In the genomic region with DNA sequence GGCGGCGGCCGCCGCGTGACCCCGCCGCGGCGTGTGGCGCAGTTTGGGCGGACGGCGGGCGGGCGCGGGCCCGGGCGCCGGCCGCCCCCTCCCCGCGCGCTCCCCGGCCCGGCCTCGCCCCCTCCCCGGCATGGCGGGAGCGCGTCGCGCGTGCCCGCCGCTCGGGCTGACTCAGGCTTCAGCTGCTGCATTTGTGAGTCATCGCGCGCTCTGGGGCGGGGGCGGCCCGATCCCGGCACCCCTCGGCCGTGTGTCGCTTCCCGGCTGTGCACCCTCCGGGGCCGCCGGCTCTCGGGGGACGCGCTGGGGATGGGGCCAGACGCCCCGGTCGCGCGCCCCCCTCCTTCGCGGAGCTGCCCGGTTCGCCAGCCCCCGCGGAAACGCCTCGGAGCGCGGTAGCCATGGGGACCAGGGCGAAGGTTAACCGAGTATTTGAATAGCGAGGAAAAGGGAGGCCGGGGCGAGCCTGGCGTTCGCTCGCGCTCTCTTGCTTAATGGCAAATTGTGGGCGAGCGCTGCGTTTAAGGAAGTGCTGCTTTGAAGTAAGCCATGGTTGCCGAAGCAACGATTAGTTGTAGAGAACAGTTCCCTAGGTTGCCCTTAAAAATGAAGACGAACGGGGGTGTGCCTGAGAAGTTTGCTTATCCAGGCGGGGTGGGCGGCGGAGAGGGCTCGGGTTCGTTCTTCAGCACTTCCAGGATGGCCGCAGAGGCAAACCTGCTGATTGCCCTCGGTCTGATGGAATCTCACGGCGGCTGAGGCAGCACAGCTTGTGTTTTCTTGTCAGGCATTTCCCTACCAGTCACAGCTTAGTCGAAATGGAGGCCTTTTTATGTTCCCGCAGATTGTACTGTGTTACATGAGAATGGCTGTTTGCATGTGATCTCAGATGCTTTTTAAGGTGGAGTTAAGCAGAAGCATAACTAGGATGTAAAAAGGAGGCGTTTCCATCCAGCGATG, we compare ENCODE assay signal across 1 cellular context.
A peak's percentile ranks its signal among the peaks of the same experiment; 100 is the strongest.
TF ChIP-seq lines count a peak whose summit lies in the region.

No MANE protein-coding gene starts in this region.

TF ChIP-seq in HepG2, 621 proteins besides CTCF, POLR2A, EP300 and RAD21 (continued from another document and continues in another):
- TF ChIP-seq, protein P1, sequence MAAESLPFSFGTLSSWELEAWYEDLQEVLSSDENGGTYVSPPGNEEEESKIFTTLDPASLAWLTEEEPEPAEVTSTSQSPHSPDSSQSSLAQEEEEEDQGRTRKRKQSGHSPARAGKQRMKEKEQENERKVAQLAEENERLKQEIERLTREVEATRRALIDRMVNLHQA (CRISPR knock-in tag; IDR thresholded peaks at IDR 0.05): no peak
- TF ChIP-seq, protein P2, sequence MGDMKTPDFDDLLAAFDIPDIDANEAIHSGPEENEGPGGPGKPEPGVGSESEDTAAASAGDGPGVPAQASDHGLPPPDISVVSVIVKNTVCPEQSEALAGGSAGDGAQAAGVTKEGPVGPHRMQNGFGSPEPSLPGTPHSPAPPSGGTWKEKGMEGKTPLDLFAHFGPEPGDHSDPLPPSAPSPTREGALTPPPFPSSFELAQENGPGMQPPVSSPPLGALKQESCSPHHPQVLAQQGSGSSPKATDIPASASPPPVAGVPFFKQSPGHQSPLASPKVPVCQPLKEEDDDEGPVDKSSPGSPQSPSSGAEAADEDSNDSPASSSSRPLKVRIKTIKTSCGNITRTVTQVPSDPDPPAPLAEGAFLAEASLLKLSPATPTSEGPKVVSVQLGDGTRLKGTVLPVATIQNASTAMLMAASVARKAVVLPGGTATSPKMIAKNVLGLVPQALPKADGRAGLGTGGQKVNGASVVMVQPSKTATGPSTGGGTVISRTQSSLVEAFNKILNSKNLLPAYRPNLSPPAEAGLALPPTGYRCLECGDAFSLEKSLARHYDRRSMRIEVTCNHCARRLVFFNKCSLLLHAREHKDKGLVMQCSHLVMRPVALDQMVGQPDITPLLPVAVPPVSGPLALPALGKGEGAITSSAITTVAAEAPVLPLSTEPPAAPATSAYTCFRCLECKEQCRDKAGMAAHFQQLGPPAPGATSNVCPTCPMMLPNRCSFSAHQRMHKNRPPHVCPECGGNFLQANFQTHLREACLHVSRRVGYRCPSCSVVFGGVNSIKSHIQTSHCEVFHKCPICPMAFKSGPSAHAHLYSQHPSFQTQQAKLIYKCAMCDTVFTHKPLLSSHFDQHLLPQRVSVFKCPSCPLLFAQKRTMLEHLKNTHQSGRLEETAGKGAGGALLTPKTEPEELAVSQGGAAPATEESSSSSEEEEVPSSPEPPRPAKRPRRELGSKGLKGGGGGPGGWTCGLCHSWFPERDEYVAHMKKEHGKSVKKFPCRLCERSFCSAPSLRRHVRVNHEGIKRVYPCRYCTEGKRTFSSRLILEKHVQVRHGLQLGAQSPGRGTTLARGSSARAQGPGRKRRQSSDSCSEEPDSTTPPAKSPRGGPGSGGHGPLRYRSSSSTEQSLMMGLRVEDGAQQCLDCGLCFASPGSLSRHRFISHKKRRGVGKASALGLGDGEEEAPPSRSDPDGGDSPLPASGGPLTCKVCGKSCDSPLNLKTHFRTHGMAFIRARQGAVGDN (CRISPR knock-in tag; IDR thresholded peaks at IDR 0.05): no peak; the same call in none of the 2 replicates
- no peak for TF ChIP-seq GTF3A (CRISPR knock-in tag; conservative IDR thresholded peaks at IDR 0.05)
- no peak for TF ChIP-seq ZNF354B (CRISPR knock-in tag; IDR thresholded peaks at IDR 0.05)
- TF ChIP-seq ZNF567 (CRISPR knock-in tag; IDR thresholded peaks at IDR 0.05; ENCODE audit: borderline replicate concordance): no peak
- no peak for TF ChIP-seq SAFB2 (CRISPR knock-in tag; IDR thresholded peaks at IDR 0.05; ENCODE audit: borderline replicate concordance, low read depth)
- TF ChIP-seq, protein P3, sequence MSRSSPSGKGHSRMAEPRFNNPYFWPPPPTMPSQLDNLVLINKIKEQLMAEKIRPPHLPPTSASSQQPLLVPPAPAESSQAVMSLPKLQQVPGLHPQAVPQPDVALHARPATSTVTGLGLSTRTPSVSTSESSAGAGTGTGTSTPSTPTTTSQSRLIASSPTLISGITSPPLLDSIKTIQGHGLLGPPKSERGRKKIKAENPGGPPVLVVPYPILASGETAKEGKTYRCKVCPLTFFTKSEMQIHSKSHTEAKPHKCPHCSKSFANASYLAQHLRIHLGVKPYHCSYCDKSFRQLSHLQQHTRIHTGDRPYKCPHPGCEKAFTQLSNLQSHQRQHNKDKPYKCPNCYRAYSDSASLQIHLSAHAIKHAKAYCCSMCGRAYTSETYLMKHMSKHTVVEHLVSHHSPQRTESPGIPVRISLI (CRISPR knock-in tag; IDR thresholded peaks at IDR 0.05; ENCODE audit: borderline replicate concordance): no peak
- TF ChIP-seq NR1H2 (CRISPR knock-in tag; IDR thresholded peaks at IDR 0.05; ENCODE audit: borderline replicate concordance, low read depth): no peak
- TF ChIP-seq YY1 (IDR thresholded peaks at IDR 0.05; ENCODE audit: insufficient read depth, insufficient replicate concordance, low read depth, low read length): peak; percentile 36
- no peak for TF ChIP-seq ZNF180 (CRISPR knock-in tag; IDR thresholded peaks at IDR 0.05; ENCODE audit: borderline replicate concordance, low read depth)
- TF ChIP-seq, protein P4, sequence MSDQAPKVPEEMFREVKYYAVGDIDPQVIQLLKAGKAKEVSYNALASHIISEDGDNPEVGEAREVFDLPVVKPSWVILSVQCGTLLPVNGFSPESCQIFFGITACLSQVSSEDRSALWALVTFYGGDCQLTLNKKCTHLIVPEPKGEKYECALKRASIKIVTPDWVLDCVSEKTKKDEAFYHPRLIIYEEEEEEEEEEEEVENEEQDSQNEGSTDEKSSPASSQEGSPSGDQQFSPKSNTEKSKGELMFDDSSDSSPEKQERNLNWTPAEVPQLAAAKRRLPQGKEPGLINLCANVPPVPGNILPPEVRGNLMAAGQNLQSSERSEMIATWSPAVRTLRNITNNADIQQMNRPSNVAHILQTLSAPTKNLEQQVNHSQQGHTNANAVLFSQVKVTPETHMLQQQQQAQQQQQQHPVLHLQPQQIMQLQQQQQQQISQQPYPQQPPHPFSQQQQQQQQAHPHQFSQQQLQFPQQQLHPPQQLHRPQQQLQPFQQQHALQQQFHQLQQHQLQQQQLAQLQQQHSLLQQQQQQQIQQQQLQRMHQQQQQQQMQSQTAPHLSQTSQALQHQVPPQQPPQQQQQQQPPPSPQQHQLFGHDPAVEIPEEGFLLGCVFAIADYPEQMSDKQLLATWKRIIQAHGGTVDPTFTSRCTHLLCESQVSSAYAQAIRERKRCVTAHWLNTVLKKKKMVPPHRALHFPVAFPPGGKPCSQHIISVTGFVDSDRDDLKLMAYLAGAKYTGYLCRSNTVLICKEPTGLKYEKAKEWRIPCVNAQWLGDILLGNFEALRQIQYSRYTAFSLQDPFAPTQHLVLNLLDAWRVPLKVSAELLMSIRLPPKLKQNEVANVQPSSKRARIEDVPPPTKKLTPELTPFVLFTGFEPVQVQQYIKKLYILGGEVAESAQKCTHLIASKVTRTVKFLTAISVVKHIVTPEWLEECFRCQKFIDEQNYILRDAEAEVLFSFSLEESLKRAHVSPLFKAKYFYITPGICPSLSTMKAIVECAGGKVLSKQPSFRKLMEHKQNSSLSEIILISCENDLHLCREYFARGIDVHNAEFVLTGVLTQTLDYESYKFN (CRISPR knock-in tag; conservative IDR thresholded peaks at IDR 0.05): peak; percentile 77
- no peak for TF ChIP-seq MATR3 (CRISPR knock-in tag; IDR thresholded peaks at IDR 0.05)
- TF ChIP-seq, protein P5, sequence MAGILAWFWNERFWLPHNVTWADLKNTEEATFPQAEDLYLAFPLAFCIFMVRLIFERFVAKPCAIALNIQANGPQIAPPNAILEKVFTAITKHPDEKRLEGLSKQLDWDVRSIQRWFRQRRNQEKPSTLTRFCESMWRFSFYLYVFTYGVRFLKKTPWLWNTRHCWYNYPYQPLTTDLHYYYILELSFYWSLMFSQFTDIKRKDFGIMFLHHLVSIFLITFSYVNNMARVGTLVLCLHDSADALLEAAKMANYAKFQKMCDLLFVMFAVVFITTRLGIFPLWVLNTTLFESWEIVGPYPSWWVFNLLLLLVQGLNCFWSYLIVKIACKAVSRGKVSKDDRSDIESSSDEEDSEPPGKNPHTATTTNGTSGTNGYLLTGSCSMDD (CRISPR knock-in tag; IDR thresholded peaks at IDR 0.05): no peak
- TF ChIP-seq, protein P6, sequence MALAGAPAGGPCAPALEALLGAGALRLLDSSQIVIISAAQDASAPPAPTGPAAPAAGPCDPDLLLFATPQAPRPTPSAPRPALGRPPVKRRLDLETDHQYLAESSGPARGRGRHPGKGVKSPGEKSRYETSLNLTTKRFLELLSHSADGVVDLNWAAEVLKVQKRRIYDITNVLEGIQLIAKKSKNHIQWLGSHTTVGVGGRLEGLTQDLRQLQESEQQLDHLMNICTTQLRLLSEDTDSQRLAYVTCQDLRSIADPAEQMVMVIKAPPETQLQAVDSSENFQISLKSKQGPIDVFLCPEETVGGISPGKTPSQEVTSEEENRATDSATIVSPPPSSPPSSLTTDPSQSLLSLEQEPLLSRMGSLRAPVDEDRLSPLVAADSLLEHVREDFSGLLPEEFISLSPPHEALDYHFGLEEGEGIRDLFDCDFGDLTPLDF (CRISPR knock-in tag; IDR thresholded peaks at IDR 0.05): no peak
- TF ChIP-seq CBFB (CRISPR knock-in tag; IDR thresholded peaks at IDR 0.05): no peak
- peak; percentile 57; the same call in 1 of the 2 replicates for TF ChIP-seq RFXAP (CRISPR knock-in tag; IDR thresholded peaks at IDR 0.05; ENCODE audit: borderline replicate concordance)
- TF ChIP-seq, protein P7, sequence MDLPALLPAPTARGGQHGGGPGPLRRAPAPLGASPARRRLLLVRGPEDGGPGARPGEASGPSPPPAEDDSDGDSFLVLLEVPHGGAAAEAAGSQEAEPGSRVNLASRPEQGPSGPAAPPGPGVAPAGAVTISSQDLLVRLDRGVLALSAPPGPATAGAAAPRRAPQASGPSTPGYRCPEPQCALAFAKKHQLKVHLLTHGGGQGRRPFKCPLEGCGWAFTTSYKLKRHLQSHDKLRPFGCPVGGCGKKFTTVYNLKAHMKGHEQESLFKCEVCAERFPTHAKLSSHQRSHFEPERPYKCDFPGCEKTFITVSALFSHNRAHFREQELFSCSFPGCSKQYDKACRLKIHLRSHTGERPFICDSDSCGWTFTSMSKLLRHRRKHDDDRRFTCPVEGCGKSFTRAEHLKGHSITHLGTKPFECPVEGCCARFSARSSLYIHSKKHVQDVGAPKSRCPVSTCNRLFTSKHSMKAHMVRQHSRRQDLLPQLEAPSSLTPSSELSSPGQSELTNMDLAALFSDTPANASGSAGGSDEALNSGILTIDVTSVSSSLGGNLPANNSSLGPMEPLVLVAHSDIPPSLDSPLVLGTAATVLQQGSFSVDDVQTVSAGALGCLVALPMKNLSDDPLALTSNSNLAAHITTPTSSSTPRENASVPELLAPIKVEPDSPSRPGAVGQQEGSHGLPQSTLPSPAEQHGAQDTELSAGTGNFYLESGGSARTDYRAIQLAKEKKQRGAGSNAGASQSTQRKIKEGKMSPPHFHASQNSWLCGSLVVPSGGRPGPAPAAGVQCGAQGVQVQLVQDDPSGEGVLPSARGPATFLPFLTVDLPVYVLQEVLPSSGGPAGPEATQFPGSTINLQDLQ (CRISPR knock-in tag; IDR thresholded peaks at IDR 0.05): no peak
- no peak for TF ChIP-seq SUZ12 (IDR thresholded peaks at IDR 0.05; ENCODE audit: low read depth, low read length)
- TF ChIP-seq HNF4A (CRISPR knock-in tag; IDR thresholded peaks at IDR 0.05): peak; percentile 27; the same call in 1 of the 2 replicates
- TF ChIP-seq KMT2B (CRISPR knock-in tag; IDR thresholded peaks at IDR 0.05): no peak
- TF ChIP-seq, protein P8, sequence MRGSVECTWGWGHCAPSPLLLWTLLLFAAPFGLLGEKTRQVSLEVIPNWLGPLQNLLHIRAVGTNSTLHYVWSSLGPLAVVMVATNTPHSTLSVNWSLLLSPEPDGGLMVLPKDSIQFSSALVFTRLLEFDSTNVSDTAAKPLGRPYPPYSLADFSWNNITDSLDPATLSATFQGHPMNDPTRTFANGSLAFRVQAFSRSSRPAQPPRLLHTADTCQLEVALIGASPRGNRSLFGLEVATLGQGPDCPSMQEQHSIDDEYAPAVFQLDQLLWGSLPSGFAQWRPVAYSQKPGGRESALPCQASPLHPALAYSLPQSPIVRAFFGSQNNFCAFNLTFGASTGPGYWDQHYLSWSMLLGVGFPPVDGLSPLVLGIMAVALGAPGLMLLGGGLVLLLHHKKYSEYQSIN (CRISPR knock-in tag; IDR thresholded peaks at IDR 0.05; ENCODE audit: borderline replicate concordance): no peak
- TF ChIP-seq, protein P9, sequence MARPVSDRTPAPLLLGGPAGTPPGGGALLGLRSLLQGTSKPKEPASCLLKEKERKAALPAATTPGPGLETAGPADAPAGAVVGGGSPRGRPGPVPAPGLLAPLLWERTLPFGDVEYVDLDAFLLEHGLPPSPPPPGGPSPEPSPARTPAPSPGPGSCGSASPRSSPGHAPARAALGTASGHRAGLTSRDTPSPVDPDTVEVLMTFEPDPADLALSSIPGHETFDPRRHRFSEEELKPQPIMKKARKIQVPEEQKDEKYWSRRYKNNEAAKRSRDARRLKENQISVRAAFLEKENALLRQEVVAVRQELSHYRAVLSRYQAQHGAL (CRISPR knock-in tag; IDR thresholded peaks at IDR 0.05; ENCODE audit: not compliant biosample characterization): no peak
- TF ChIP-seq, protein P10, sequence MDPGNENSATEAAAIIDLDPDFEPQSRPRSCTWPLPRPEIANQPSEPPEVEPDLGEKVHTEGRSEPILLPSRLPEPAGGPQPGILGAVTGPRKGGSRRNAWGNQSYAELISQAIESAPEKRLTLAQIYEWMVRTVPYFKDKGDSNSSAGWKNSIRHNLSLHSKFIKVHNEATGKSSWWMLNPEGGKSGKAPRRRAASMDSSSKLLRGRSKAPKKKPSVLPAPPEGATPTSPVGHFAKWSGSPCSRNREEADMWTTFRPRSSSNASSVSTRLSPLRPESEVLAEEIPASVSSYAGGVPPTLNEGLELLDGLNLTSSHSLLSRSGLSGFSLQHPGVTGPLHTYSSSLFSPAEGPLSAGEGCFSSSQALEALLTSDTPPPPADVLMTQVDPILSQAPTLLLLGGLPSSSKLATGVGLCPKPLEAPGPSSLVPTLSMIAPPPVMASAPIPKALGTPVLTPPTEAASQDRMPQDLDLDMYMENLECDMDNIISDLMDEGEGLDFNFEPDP (CRISPR knock-in tag; conservative IDR thresholded peaks at IDR 0.05): no peak
- 0 out of 2 replicates have a peak, but pooled peaks have one; percentile 27 for TF ChIP-seq ZNF629 (CRISPR knock-in tag; conservative IDR thresholded peaks at IDR 0.05)
- TF ChIP-seq SKI (IDR thresholded peaks at IDR 0.05; ENCODE audit: partially characterized antibody): peak; percentile 29
- no peak for TF ChIP-seq NAIF1 (CRISPR knock-in tag; IDR thresholded peaks at IDR 0.05; ENCODE audit: borderline replicate concordance)
- TF ChIP-seq, protein P11, sequence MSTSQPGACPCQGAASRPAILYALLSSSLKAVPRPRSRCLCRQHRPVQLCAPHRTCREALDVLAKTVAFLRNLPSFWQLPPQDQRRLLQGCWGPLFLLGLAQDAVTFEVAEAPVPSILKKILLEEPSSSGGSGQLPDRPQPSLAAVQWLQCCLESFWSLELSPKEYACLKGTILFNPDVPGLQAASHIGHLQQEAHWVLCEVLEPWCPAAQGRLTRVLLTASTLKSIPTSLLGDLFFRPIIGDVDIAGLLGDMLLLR (CRISPR knock-in tag; IDR thresholded peaks at IDR 0.05): no peak
- TF ChIP-seq, protein P12, sequence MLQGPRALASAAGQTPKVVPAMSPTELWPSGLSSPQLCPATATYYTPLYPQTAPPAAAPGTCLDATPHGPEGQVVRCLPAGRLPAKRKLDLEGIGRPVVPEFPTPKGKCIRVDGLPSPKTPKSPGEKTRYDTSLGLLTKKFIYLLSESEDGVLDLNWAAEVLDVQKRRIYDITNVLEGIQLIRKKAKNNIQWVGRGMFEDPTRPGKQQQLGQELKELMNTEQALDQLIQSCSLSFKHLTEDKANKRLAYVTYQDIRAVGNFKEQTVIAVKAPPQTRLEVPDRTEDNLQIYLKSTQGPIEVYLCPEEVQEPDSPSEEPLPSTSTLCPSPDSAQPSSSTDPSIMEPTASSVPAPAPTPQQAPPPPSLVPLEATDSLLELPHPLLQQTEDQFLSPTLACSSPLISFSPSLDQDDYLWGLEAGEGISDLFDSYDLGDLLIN (CRISPR knock-in tag; IDR thresholded peaks at IDR 0.05; ENCODE audit: borderline replicate concordance): 0 out of 2 replicates have a peak, but pooled peaks have one; percentile 22
- no peak; the same call in 1 of the 2 replicates for TF ChIP-seq YEATS2 (CRISPR knock-in tag; IDR thresholded peaks at IDR 0.05; ENCODE audit: borderline replicate concordance)
- no peak for TF ChIP-seq ZBTB7A (CRISPR knock-in tag; IDR thresholded peaks at IDR 0.05)
